In genomic region chr2:217066510-217067270, GRCh38 we compare ENCODE assay signal across 27 cellular contexts.
DNase-seq lines count a peak whose midpoint lies in the region; ATAC-seq, FAIRE-seq and TF ChIP-seq lines count a peak whose summit lies in the region.
"Had no signal": no experiment of that assay in that cellular context is flagged by ENCODE, and none has a peak within 500 bp of the region (broad histone marks: within the 10 kb centered on the region; RNA-seq: fewer than 3 reads in every experiment).

No MANE protein-coding gene starts in this region.

- H3K4me1 Mint-ChIP-seq in effector memory CD8-positive, alpha-beta T cell (ENCODE audit: low read depth in 2 of 2): no peaks in the 10 kb centered on the region
- H3K4me1 Mint-ChIP-seq: central memory CD8-positive, alpha-beta T cell; immature natural killer cell; T-cell had no signal

- H3K27ac Mint-ChIP-seq in effector memory CD8-positive, alpha-beta T cell: no peak overlapping the region
- H3K27ac Mint-ChIP-seq: activated T-helper 1 cell treated with anti-CD3 and anti-CD28 coated beads, Interleukin-12 subunit alpha, Interleukin-12 subunit beta, Interleukin-2, Interleukin-4 antibody, amounts not matched to agents 30 ng/mL and 10 ng/mL and 1 ng/mL, durations not matched to agents 14 hours and 24 hours and 36 hours; immature natural killer cell; stimulated activated naive CD8-positive, alpha-beta T cell treated with anti-CD3 and anti-CD28 coated beads, Interleukin-15, Interleukin-2, amounts not matched to agents 100 ng/mL and 50 ng/mL, for 24 hours; T-cell had no signal

- peaks cover 0 to 7% of the 10 kb centered on the region in 2 donors for H3K27me3 Mint-ChIP-seq in effector memory CD8-positive, alpha-beta T cell

- no peak overlapping the region for H3K4me3 Mint-ChIP-seq in effector memory CD8-positive, alpha-beta T cell
- H3K4me3 Mint-ChIP-seq: activated T-helper 1 cell treated with anti-CD3 and anti-CD28 coated beads, Interleukin-12 subunit alpha, Interleukin-12 subunit beta, Interleukin-2, Interleukin-4 antibody, amounts not matched to agents 30 ng/mL and 10 ng/mL and 1 ng/mL, durations not matched to agents 14 hours and 24 hours and 36 hours; central memory CD8-positive, alpha-beta T cell; immature natural killer cell; stimulated activated naive CD8-positive, alpha-beta T cell treated with anti-CD3 and anti-CD28 coated beads, Interleukin-15, Interleukin-2, amounts not matched to agents 100 ng/mL and 50 ng/mL, for 24 hours; T-cell had no signal

- peak; percentile 88 for DNase-seq in DMS53 (lab: John Stamatoyannopoulos, UW)
- DNase-seq in RWPE1 (ENCODE audit: low spot score): no peak
- no peak for DNase-seq in kidney
- DNase-seq in effector memory CD8-positive, alpha-beta T cell: no peak
- no peak for DNase-seq in adrenal gland
- no peak for DNase-seq in COLO668 (lab: John Stamatoyannopoulos, UW; ENCODE audit: unreplicated experiment)
- no peak for DNase-seq in GM13976 (ENCODE audit: low spot score)
- DNase-seq: activated CD4-positive, alpha-beta T cell treated with anti-CD3 and anti-CD28 coated beads for 48 hours; activated naive CD4-positive, alpha-beta T cell treated with anti-CD3 and anti-CD28 coated beads, Interleukin-2, amount 50 U/mL, for 16 hours; aorta; C1 segment of cervical spinal cord; immature natural killer cell; lower lobe of right lung; NCI-H146; NCI-H82; SHP77 treated with DMSO at 0.1 percent for 48 hours; stimulated activated CD4-positive, alpha-beta T cell treated with anti-CD3 and anti-CD28 coated beads, Interleukin-4, amount 100 ng/mL, for 4 hours; T-cell had no signal

- intact Hi-C loops in kidney (cut with DNase I) (no loop called here), adrenal gland (cut with DNase I) (loop anchor here in 1 of 2 donors (10.0 kb wide), 1 partner anchor 362 kb away; no protein-coding TSS in a partner anchor)

- no peak for TF ChIP-seq POLR2A in adrenal gland (IDR thresholded peaks at IDR 0.05)

- H3K27ac ChIP-seq in RWPE1 (peak overlapping the region; percentile 50), kidney (ENCODE audit: low read depth in 2 of 2, low read length in 2 of 2) (peak overlapping the region in 1 of 2 donors; percentile 20), rectal smooth muscle tissue (ENCODE audit: low read depth, low read length) (peak overlapping the region; percentile 76), adrenal gland (no peak overlapping the region)
- H3K27ac ChIP-seq: foreskin keratinocyte, lower lobe of right lung, neutrophil had no signal

- POLR2A ChIA-PET in RWPE1 (lab: Yijun Ruan, JAX; ENCODE audit: low non-redundant PET): no interaction called here

- H3K9me3 ChIP-seq in kidney (ENCODE audit: control insufficient read depth in 1 of 2, low read length in 2 of 2) (no peaks in the 10 kb centered on the region), adrenal gland (replicated peaks in 1 of 3) (no peaks in the 10 kb centered on the region)
- H3K9me3 ChIP-seq: lower lobe of right lung, neutrophil, upper lobe of left lung had no signal

- H3K9ac ChIP-seq in kidney (ENCODE audit: low read length in 2 of 2): no peak overlapping the region
- H3K9ac ChIP-seq in rectal smooth muscle tissue (ENCODE audit: low read length): no peak overlapping the region

- CTCF ChIA-PET in RWPE1 (lab: Yijun Ruan, JAX): interaction anchor here (0.6 kb wide), 3 partner anchors 70 to 146 kb away, joined by 3 to 9 read pairs (median 3); no protein-coding TSS in a partner anchor

- no peak for FAIRE-seq in kidney (lab: Jason Lieb, UNC)
- FAIRE-seq: H54 had no signal

- peak overlapping the region; percentile 24 to 33 for H3K4me3 ChIP-seq in kidney (ENCODE audit: low read length in 2 of 2)
- H3K4me3 ChIP-seq in rectal smooth muscle tissue (ENCODE audit: low read length): no peak overlapping the region
- no peak overlapping the region for H3K4me3 ChIP-seq in adrenal gland
- H3K4me3 ChIP-seq: lower lobe of right lung, MG63, upper lobe of left lung had no signal

- H3K27me3 ChIP-seq in rectal smooth muscle tissue (ENCODE audit: control insufficient read depth, insufficient read depth, low read length): no peaks in the 10 kb centered on the region
- no peaks in the 10 kb centered on the region for H3K27me3 ChIP-seq in adrenal gland
- H3K27me3 ChIP-seq: foreskin keratinocyte, MG63, upper lobe of left lung had no signal

- 90 to 94% (median 91%) methylated on average over 21 of the region's 21 CpGs for WGBS in adrenal gland, 4 donors

- no peaks in the 10 kb centered on the region for H3K9me3 Mint-ChIP-seq in effector memory CD8-positive, alpha-beta T cell
- H3K9me3 Mint-ChIP-seq: central memory CD8-positive, alpha-beta T cell; immature natural killer cell; stimulated activated naive CD8-positive, alpha-beta T cell treated with anti-CD3 and anti-CD28 coated beads, Interleukin-15, Interleukin-2, amounts not matched to agents 100 ng/mL and 50 ng/mL, for 24 hours; T-cell had no signal

- H3K4me1 ChIP-seq in kidney (ENCODE audit: control insufficient read depth in 1 of 2, insufficient read depth in 1 of 2, low read depth in 1 of 2, low read length in 2 of 2): peaks cover 3 to 6% of the 10 kb centered on the region in 2 donors
- H3K4me1 ChIP-seq in rectal smooth muscle tissue (ENCODE audit: control insufficient read depth, insufficient read depth, low read length): peaks cover 4% of the 10 kb centered on the region
- no peaks in the 10 kb centered on the region for H3K4me1 ChIP-seq in adrenal gland (replicated peaks in 1 of 2)
- H3K4me1 ChIP-seq: lower lobe of right lung had no signal

- TF ChIP-seq CTCF in RWPE1 (conservative IDR thresholded peaks at IDR 0.05; ENCODE audit: low read depth): no peak
- no peak for TF ChIP-seq CTCF in kidney (IDR thresholded peaks at IDR 0.05; ENCODE audit: borderline replicate concordance, extremely low read depth, insufficient read depth)
- TF ChIP-seq CTCF in adrenal gland (IDR thresholded peaks at IDR 0.05): no peak
- TF ChIP-seq CTCF in GM13976 (IDR thresholded peaks at IDR 0.05; ENCODE audit: borderline replicate concordance, control extremely low read depth, extremely low read depth, insufficient read depth, missing control alignments): no peak

- no peaks in the 10 kb centered on the region for H3K36me3 Mint-ChIP-seq in effector memory CD8-positive, alpha-beta T cell (ENCODE audit: insufficient read depth)
- H3K36me3 Mint-ChIP-seq: immature natural killer cell, T-cell had no signal

- in situ Hi-C loops in GM13976 (cut with MboI; ENCODE audit: low sequenced_read_pairs, unreplicated experiment): no loop called here

- H3K36me3 ChIP-seq in kidney (ENCODE audit: control insufficient read depth in 1 of 2, insufficient read depth in 2 of 2, low read length in 2 of 2) (no peaks in the 10 kb centered on the region), rectal smooth muscle tissue (ENCODE audit: control insufficient read depth, insufficient read depth, low read length) (no peaks in the 10 kb centered on the region), adrenal gland (replicated peaks in 1 of 2) (no peaks in the 10 kb centered on the region)
- H3K36me3 ChIP-seq: lower lobe of right lung, MG63, neutrophil, upper lobe of left lung had no signal

- no peak for ATAC-seq in effector memory CD8-positive, alpha-beta T cell (replicated peaks)
- ATAC-seq: lower lobe of right lung, T-cell had no signal

Comparison
In these comparisons a context has a peak if more than half of its experiments do, and no peak if none do; other contexts are left out.
1. H3K27ac ChIP-seq: peak in RWPE1 (single experiment) and rectal smooth muscle tissue (single experiment); none in adrenal gland (0 of 5).
2. H3K4me3 ChIP-seq: peak in kidney (2 of 2); none in rectal smooth muscle tissue (single experiment) and adrenal gland (0 of 4).